In the genomic region with DNA sequence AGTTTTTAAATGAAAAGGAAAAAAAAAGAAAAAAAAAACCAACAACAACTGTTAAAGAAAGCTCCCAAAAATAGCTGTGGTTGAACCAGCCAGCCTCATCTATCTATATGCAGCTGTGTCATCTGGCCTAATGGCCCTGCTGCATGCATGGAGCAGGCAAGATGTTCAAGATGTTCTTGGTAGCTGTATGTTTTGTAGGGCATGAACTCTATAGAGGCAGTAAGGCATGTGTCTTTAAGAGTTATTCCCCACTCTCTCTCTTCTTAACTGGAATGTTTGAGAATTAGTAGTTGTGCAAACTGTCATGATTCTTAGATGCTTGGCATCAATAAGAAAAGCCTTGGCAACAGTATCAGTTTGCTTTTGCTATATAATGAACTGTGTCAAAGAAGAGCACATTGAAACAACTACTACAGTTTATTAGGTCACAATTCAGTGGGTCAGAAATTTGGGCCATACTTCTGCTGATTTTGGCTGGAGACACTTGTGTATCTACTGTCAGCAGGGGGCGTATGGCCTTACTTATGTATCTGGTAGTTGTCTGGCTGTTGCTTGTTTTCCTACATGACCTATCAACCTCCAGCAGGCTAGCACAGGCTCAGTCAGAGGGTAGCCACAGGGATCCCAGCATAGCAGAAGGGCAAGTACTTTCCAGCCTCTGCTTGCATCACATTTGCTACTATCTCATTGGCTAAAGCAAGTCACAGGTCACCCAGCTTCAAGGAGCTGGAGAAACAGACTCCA, we compare ENCODE assay signal across 11 cellular contexts. TPM values are rescaled to one million over a fixed set of nuclear protein-coding genes. Genes with fewer than 3 reads are reported as not detected.
DNase-seq lines count a peak whose midpoint lies in the region; ATAC-seq and TF ChIP-seq lines count a peak whose summit lies in the region.
"Had no signal": no experiment of that assay in that cellular context is flagged by ENCODE, and none has a peak within 500 bp of the region (broad histone marks: within the 10 kb centered on the region; RNA-seq: fewer than 3 reads in every experiment).

No MANE protein-coding gene starts in this region.

- ATAC-seq in upper lobe of right lung: peak; percentile 73

- no peak for TF ChIP-seq POLR2A in breast epithelium (IDR thresholded peaks at IDR 0.05)
- TF ChIP-seq POLR2A in transverse colon (IDR thresholded peaks at IDR 0.05): no peak

- H3K27ac ChIP-seq in breast epithelium (no peak overlapping the region), upper lobe of right lung (no peak overlapping the region), transverse colon (no peak overlapping the region)
- H3K27ac ChIP-seq: thoracic aorta had no signal

- H3K4me3 ChIP-seq in breast epithelium (no peak overlapping the region), choroid plexus epithelial cell (ENCODE audit: low read depth, low read length) (no peak overlapping the region), upper lobe of right lung (no peak overlapping the region), transverse colon (no peak overlapping the region)
- H3K4me3 ChIP-seq: thoracic aorta had no signal

- in situ Hi-C loops in transverse colon (cut with MboI; ENCODE audit: low pct_ligation_motif_present in 1 of 4, low pct_unique_long_range_greater_than_20kb in 1 of 4, low sequenced_read_pairs in 3 of 4): no loop called here

- CTCF ChIA-PET in MCF 10A (lab: Yijun Ruan, JAX): interaction anchor here (0.6 to 3.4 kb wide), 14 partner anchors 9 to 281 kb away, joined by 3 to 29 read pairs (median 4); no protein-coding TSS in a partner anchor

- peaks cover 7% of the 10 kb centered on the region for H3K9me3 Mint-ChIP-seq in MCF 10A (ENCODE audit: unreplicated experiment)

- no peaks in the 10 kb centered on the region for H3K36me3 ChIP-seq in breast epithelium
- no peaks in the 10 kb centered on the region for H3K36me3 ChIP-seq in upper lobe of right lung
- H3K36me3 ChIP-seq in transverse colon: peaks cover 0 to 17% (median 8%) of the 10 kb centered on the region in 4 donors
- H3K36me3 ChIP-seq: thoracic aorta had no signal

- H3K4me1 ChIP-seq in breast epithelium (no peaks in the 10 kb centered on the region), upper lobe of right lung (no peaks in the 10 kb centered on the region), transverse colon (no peaks in the 10 kb centered on the region)

- no peaks in the 10 kb centered on the region for H3K9me3 ChIP-seq in breast epithelium
- H3K9me3 ChIP-seq in upper lobe of right lung: no peaks in the 10 kb centered on the region
- H3K9me3 ChIP-seq in transverse colon: no peaks in the 10 kb centered on the region
- H3K9me3 ChIP-seq: thoracic aorta had no signal

- no peak for TF ChIP-seq EP300 in transverse colon (IDR thresholded peaks at IDR 0.05; ENCODE audit: low read depth)

- no TSS peak for BruUV-seq in MCF 10A (replicated peaks; lab: Mats Ljungman, UMichigan)

- H3K4me1 Mint-ChIP-seq in MCF 10A (ENCODE audit: insufficient read depth, unreplicated experiment): no peaks in the 10 kb centered on the region

- 77% methylated on average over 1 of the region's 1 CpG; no CpG with 5 or more reads in 1 of the 2 donors for WGBS in transverse colon (ENCODE audit: low coverage in 1 of 2), 2 donors

- TF ChIP-seq CTCF in MCF 10A (IDR thresholded peaks at IDR 0.05; ENCODE audit: unreplicated experiment) (no peak), breast epithelium (IDR thresholded peaks at IDR 0.05) (no peak), choroid plexus epithelial cell (conservative IDR thresholded peaks at IDR 0.05; ENCODE audit: low read depth, low read length) (peak; percentile 52), upper lobe of right lung (IDR thresholded peaks at IDR 0.05) (peak; percentile 33), transverse colon (IDR thresholded peaks at IDR 0.05) (no peak)

- POLR2A ChIA-PET in MCF 10A (lab: Yijun Ruan, JAX): interaction anchor here (0.6 kb wide), 1 partner anchor 150 kb away, joined by 4 read pairs; no protein-coding TSS in a partner anchor

- no peaks in the 10 kb centered on the region for H3K27me3 Mint-ChIP-seq in MCF 10A (ENCODE audit: insufficient read depth, unreplicated experiment)

- no peaks in the 10 kb centered on the region for H3K36me3 Mint-ChIP-seq in MCF 10A (ENCODE audit: insufficient read depth, unreplicated experiment)

- H3K27me3 ChIP-seq in breast epithelium (no peaks in the 10 kb centered on the region), upper lobe of right lung (no peaks in the 10 kb centered on the region), transverse colon (no peaks in the 10 kb centered on the region)

- H3K27ac Mint-ChIP-seq in MCF 10A (ENCODE audit: low read depth, unreplicated experiment): no peak overlapping the region

- no peak overlapping the region for H3K4me3 Mint-ChIP-seq in MCF 10A (ENCODE audit: unreplicated experiment)

- intact Hi-C loops in MCF 10A (cut with micrococcal nuclease) (no loop called here), breast epithelium (cut with DNase I; ENCODE audit: low total_unique reads) (no loop called here), upper lobe of right lung (cut with DNase I) (no loop called here), transverse colon (cut with DNase I; ENCODE audit: low total_unique reads) (no loop called here)

- DNase-seq in MCF 10A (ENCODE audit: unreplicated experiment) (peak; percentile 64), breast epithelium (ENCODE audit: low spot score in 2 of 2) (no peak), M059J (ENCODE audit: low read depth) (peak; percentile 48), choroid plexus epithelial cell (ENCODE audit: low read depth) (peak; percentile 84), upper lobe of right lung (no peak), globus pallidus (ENCODE audit: low spot score) (no peak), SKM-1 treated with dmso at 0.1 percent for 144 hours (lab: John Stamatoyannopoulos, UW; ENCODE audit: unreplicated experiment) (no peak), transverse colon (no peak)
- DNase-seq: activated gamma-delta T cell treated with Interleukin-2 at 50 U/mL for 16 hours, NCI-H2227 treated with DMSO at 0.1 percent for 48 hours had no signal

RNA-seq across cellular contexts. Expression of a gene that starts 56.1 kb away (rescaled TPM):
- total RNA-seq in MCF 10A (2022) (not detected in 2 replicates), breast epithelium (under 1 TPM in 2 of 3 donors, not detected in 1; 0.33 to 0.88 TPM), upper lobe of right lung (0.49 TPM), transverse colon (under 1 TPM in 1 of 4 donors, not detected in 3; 0.32 TPM)
- total RNA-seq in M059J (2014; rRNA removed; shearing (Covaris generic)): 0.12 and 0.54 TPM in 2 replicates
- total RNA-seq: thoracic aorta had no signal

Comparison
In these comparisons a context has a peak if more than half of its experiments do, and no peak if none do; other contexts are left out.
1. DNase-seq: peak in MCF 10A (single experiment), M059J (single experiment) and choroid plexus epithelial cell (single experiment); none in breast epithelium (0 of 2), upper lobe of right lung (single experiment), globus pallidus (single experiment), SKM-1 treated with dmso at 0.1 percent for 144 hours (single experiment) and transverse colon (single experiment).
2. CTCF ChIP-seq: peak in choroid plexus epithelial cell (single experiment) and upper lobe of right lung (single experiment); none in MCF 10A (single experiment), breast epithelium (0 of 3) and transverse colon (0 of 5).